ENCODE assay signal across 8 cellular contexts in the genomic region with DNA sequence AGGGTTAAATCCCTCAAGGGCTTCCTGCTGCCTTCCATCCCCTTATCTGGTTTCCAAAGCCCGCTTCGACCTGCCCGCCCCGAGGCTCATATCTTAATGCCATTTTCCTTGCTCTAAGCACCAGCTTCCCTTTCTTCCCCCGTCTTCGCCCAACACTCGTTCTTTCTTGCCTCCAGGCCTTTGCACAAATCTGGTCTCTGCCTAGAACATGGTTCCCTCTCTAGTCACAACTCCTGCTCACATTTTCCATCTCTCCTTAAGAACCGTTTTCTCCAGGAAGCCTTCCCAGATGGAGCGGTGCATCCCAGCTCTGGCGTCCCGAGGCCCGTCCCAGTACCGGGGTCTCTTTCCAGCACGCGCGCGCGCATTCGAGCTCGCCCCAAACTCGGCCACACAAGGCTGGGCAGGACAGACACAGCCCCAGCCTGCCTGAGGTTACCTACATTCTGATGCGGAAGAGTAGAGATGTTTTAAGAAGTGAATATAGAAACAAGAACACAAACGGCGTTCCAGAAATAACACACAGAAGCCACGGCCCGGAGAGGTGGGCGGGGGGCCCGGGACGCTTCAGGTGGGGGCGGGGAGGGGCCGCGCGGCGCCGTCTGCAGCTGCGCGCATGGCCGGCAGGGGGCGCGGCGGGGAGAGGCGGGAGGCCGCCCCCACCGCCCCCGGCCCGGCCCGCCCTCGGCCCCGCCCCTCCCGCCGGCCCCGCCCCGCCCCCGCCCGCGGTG. TPM values are rescaled to one million over a fixed set of nuclear protein-coding genes. Genes with fewer than 3 reads are reported as not detected.
DNase-seq lines count a peak whose midpoint lies in the region; TF ChIP-seq lines count a peak whose summit lies in the region.

A gene with protein sequence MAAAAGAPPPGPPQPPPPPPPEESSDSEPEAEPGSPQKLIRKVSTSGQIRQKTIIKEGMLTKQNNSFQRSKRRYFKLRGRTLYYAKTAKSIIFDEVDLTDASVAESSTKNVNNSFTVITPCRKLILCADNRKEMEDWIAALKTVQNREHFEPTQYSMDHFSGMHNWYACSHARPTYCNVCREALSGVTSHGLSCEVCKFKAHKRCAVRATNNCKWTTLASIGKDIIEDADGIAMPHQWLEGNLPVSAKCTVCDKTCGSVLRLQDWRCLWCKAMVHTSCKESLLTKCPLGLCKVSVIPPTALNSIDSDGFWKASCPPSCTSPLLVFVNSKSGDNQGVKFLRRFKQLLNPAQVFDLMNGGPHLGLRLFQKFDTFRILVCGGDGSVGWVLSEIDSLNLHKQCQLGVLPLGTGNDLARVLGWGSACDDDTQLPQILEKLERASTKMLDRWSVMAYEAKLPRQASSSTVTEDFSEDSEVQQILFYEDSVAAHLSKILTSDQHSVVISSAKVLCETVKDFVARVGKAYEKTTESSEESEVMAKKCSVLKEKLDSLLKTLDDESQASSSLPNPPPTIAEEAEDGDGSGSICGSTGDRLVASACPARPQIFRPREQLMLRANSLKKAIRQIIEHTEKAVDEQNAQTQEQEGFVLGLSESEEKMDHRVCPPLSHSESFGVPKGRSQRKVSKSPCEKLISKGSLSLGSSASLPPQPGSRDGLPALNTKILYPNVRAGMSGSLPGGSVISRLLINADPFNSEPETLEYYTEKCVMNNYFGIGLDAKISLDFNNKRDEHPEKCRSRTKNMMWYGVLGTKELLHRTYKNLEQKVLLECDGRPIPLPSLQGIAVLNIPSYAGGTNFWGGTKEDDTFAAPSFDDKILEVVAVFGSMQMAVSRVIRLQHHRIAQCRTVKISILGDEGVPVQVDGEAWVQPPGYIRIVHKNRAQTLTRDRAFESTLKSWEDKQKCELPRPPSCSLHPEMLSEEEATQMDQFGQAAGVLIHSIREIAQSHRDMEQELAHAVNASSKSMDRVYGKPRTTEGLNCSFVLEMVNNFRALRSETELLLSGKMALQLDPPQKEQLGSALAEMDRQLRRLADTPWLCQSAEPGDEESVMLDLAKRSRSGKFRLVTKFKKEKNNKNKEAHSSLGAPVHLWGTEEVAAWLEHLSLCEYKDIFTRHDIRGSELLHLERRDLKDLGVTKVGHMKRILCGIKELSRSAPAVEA (plus strand): TSS at position 726 of the 731 bp plus-strand sequence. CDS start 25 bp downstream, outside the sequence.

- intact Hi-C loops in breast epithelium (cut with DNase I; ENCODE audit: low total_unique reads), result loop anchor here (5.0 kb wide), 1 partner anchor 88 kb away; no protein-coding TSS in a partner anchor

- H3K27me3 ChIP-seq in breast epithelium, result no peaks in the 10 kb centered on the region

- TF ChIP-seq POLR2A in NB4 (IDR thresholded peaks at IDR 0.05; ENCODE audit: extremely low read depth, insufficient read length) (no peak), breast epithelium (IDR thresholded peaks at IDR 0.05) (no peak)

- peak within 1 kb of the TSS; percentile 82 for H3K27ac ChIP-seq in VCaP
- H3K27ac ChIP-seq in breast epithelium, result peak within 1 kb of the TSS; percentile 52 to 58

- H3K4me1 ChIP-seq in breast epithelium, result peaks cover 0 to 7% of the 10 kb centered on the region in 2 donors

- peak; percentile 97 for DNase-seq in GM10266 (ENCODE audit: extremely low spot score)
- peak; percentile 30 for DNase-seq in HCEC 1CT
- peak; percentile 69 for DNase-seq in NB4 (ENCODE audit: low read depth)
- DNase-seq in breast epithelium (ENCODE audit: low spot score in 2 of 2), result peak in 1 of 2 donors; percentile 31
- DNase-seq in islet precursor cell, result peak; percentile 86
- peak; percentile 44 to 66 for DNase-seq in stimulated activated CD4-positive, alpha-beta T cell treated with anti-CD3 and anti-CD28 coated beads, Interleukin-15, amount 100 ng/mL, for 48 hours (ENCODE audit: low read depth in 2 of 2)
- no peak for DNase-seq in cerebellar nuclear complex (lab: John Stamatoyannopoulos, UW)

- TF ChIP-seq CTCF in GM10266 (IDR thresholded peaks at IDR 0.05; ENCODE audit: control insufficient read depth, insufficient read depth, low read depth, missing control alignments), result peak; percentile 59
- no peak for TF ChIP-seq CTCF in NB4 (IDR thresholded peaks at IDR 0.05; ENCODE audit: low read depth, low read length)
- peak; percentile 81 for TF ChIP-seq CTCF in VCaP (conservative IDR thresholded peaks at IDR 0.05)
- TF ChIP-seq CTCF in breast epithelium (IDR thresholded peaks at IDR 0.05), result no peak

- H3K4me3 ChIP-seq in NB4 (ENCODE audit: low read depth, low read length) (peak within 1 kb of the TSS; percentile 77), breast epithelium (peak within 1 kb of the TSS; percentile 60 to 90 (median 73))

- no peaks in the 10 kb centered on the region for H3K9me3 ChIP-seq in breast epithelium

- H3K36me3 ChIP-seq in breast epithelium, result no peaks in the 10 kb centered on the region

RNA-seq across cellular contexts. Expression of the gene that starts here (rescaled TPM):
- 10 to 100 TPM; 17.1 to 41.3 (median 37.3) TPM for total RNA-seq in breast epithelium

Comparison
In these comparisons a context has a peak if more than half of its experiments do, and no peak if none do; other contexts are left out.
1. DNase-seq: peak in GM10266 (single experiment), HCEC 1CT (single experiment), NB4 (single experiment), islet precursor cell (single experiment) and stimulated activated CD4-positive, alpha-beta T cell treated with anti-CD3 and anti-CD28 coated beads, Interleukin-15, amount 100 ng/mL, for 48 hours (2 of 2); none in cerebellar nuclear complex (0 of 2).
2. CTCF ChIP-seq: peak in GM10266 (single experiment) and VCaP (single experiment); none in NB4 (single experiment) and breast epithelium (0 of 3).